35 cellular contexts compared by ENCODE assay signal in genomic region chr15:61426466-61426865, GRCh38.
"Had no signal": no experiment of that assay in that cellular context is flagged by ENCODE, and none has a peak within 500 bp of the region (broad histone marks: within the 10 kb centered on the region; RNA-seq: fewer than 3 reads in every experiment).

No MANE protein-coding gene starts in this region.

- H3K27ac Mint-ChIP-seq: activated CD4-positive, alpha-beta T cell treated with anti-CD3 and anti-CD28 coated beads for 36 hours; activated CD8-positive, alpha-beta memory T cell treated with anti-CD3 and anti-CD28 coated beads, Interleukin-2, amount 10 ng/mL, durations not matched to agents 7 days and 5 days; activated CD8-positive, alpha-beta T cell treated with anti-CD3 and anti-CD28 coated beads, Interleukin-2, amount 10 ng/mL, durations not matched to agents 7 days and 5 days; activated naive CD4-positive, alpha-beta T cell treated with anti-CD3 and anti-CD28 coated beads, Interleukin-2, amount 50 U/mL, for 24 hours; activated naive CD8-positive, alpha-beta T cell treated with anti-CD3 and anti-CD28 coated beads, Interleukin-2, amount 50 U/mL, for 24 hours; activated T-helper 2 cell treated with anti-CD3 and anti-CD28 coated beads, Interferon-gamma antibody, Interleukin-2, Interleukin-4, amounts not matched to agents 10 μg/mL and 5 μg/mL and 100 μg/mL, durations not matched to agents 14 hours and 24 hours and 36 hours; immature natural killer cell; mesothelial cell of epicardium; naive B cell; nephron progenitor cell; stimulated activated memory B cell treated with anti-CD40 and anti-IgM and Interleukin-4, amounts not matched to agents 10 μg/mL and 1 μg/mL and 100 μg/mL, for 72 hours; stimulated activated naive CD8-positive, alpha-beta T cell treated with anti-CD3 and anti-CD28 coated beads, Interleukin-15, amount 100 ng/mL, for 72 hours; type B pancreatic cell had no signal

- H3K27me3 ChIP-seq: breast epithelium, esophagus muscularis mucosa, ovary, vagina had no signal

- H3K36me3 Mint-ChIP-seq: activated CD8-positive, alpha-beta memory T cell treated with anti-CD3 and anti-CD28 coated beads, Interleukin-2, amount 10 ng/mL, durations not matched to agents 7 days and 5 days; activated naive CD4-positive, alpha-beta T cell treated with anti-CD3 and anti-CD28 coated beads, Interleukin-2, amount 50 U/mL, for 24 hours; immature natural killer cell; mesothelial cell of epicardium; naive B cell; stimulated activated memory B cell treated with anti-CD40 and anti-IgM and Interleukin-4, amounts not matched to agents 10 μg/mL and 1 μg/mL and 100 μg/mL, for 72 hours; type B pancreatic cell had no signal

- DNase-seq: activated CD4-positive, alpha-beta T cell treated with anti-CD3 and anti-CD28 coated beads for 36 hours; activated CD4-positive, CD25-positive, alpha-beta regulatory T cell; activated CD8-positive, alpha-beta memory T cell treated with anti-CD3 and anti-CD28 coated beads, Interleukin-2, amount 10 ng/mL, durations not matched to agents 7 days and 5 days; activated CD8-positive, alpha-beta T cell treated with anti-CD3 and anti-CD28 coated beads, Interleukin-2, amount 10 ng/mL, durations not matched to agents 7 days and 5 days; activated naive CD8-positive, alpha-beta T cell treated with anti-CD3 and anti-CD28 coated beads, Interleukin-2, amount 50 U/mL, for 24 hours; activated T-cell treated with anti-CD3 and anti-CD28 coated beads, Interleukin-2, amount 50 U/mL, for 48 hours; amygdala; central memory CD4-positive, alpha-beta T cell; foreskin keratinocyte; heart left ventricle; immature natural killer cell; kidney; left colon; mammary epithelial cell; naive B cell; nephron progenitor cell; ovary; retina; stimulated activated CD4-positive, alpha-beta T cell treated with anti-CD3 and anti-CD28 coated beads, Interleukin-1b, Interleukin-23, amount 100 ng/mL, for 48 hours; stimulated activated CD4-positive, alpha-beta T cell treated with anti-CD3 and anti-CD28 coated beads, Interleukin-4, amount 100 ng/mL, for 4 hours; stimulated activated CD8-positive, alpha-beta memory T cell treated with anti-CD3 and anti-CD28 coated beads, Interleukin-4, amount 100 ng/mL, for 48 hours; stimulated activated naive CD8-positive, alpha-beta T cell treated with anti-CD3 and anti-CD28 coated beads, Interleukin-15, amount 100 ng/mL, for 72 hours; substantia nigra; T-helper 2 cell had no signal

- H3K9me3 Mint-ChIP-seq: activated naive CD4-positive, alpha-beta T cell treated with anti-CD3 and anti-CD28 coated beads, Interleukin-2, amount 50 U/mL, for 24 hours; activated naive CD8-positive, alpha-beta T cell treated with anti-CD3 and anti-CD28 coated beads, Interleukin-2, amount 50 U/mL, for 24 hours; activated T-helper 2 cell treated with anti-CD3 and anti-CD28 coated beads, Interferon-gamma antibody, Interleukin-2, Interleukin-4, amounts not matched to agents 10 μg/mL and 5 μg/mL and 100 μg/mL, durations not matched to agents 14 hours and 24 hours and 36 hours; stimulated activated memory B cell treated with anti-CD40 and anti-IgM and Interleukin-4, amounts not matched to agents 10 μg/mL and 1 μg/mL and 100 μg/mL, for 72 hours; stimulated activated naive CD8-positive, alpha-beta T cell treated with anti-CD3 and anti-CD28 coated beads, Interleukin-15, amount 100 ng/mL, for 72 hours; type B pancreatic cell had no signal

- H3K9me3 ChIP-seq: breast epithelium, esophagus muscularis mucosa, heart left ventricle, ovary, prostate gland, vagina had no signal

- H3K4me3 ChIP-seq: breast epithelium, esophagus muscularis mucosa, heart left ventricle, ovary, prostate gland, skin epidermis, vagina had no signal

- H3K4me1 Mint-ChIP-seq: activated CD4-positive, alpha-beta T cell treated with anti-CD3 and anti-CD28 coated beads for 36 hours; activated CD8-positive, alpha-beta memory T cell treated with anti-CD3 and anti-CD28 coated beads, Interleukin-2, amount 10 ng/mL, durations not matched to agents 7 days and 5 days; activated naive CD4-positive, alpha-beta T cell treated with anti-CD3 and anti-CD28 coated beads, Interleukin-2, amount 50 U/mL, for 24 hours; activated naive CD8-positive, alpha-beta T cell treated with anti-CD3 and anti-CD28 coated beads, Interleukin-2, amount 50 U/mL, for 24 hours; immature natural killer cell; naive B cell; stimulated activated memory B cell treated with anti-CD40 and anti-IgM and Interleukin-4, amounts not matched to agents 10 μg/mL and 1 μg/mL and 100 μg/mL, for 72 hours; stimulated activated naive CD8-positive, alpha-beta T cell treated with anti-CD3 and anti-CD28 coated beads, Interleukin-15, amount 100 ng/mL, for 72 hours had no signal

- ATAC-seq: activated CD4-positive, alpha-beta T cell treated with anti-CD3 and anti-CD28 coated beads for 36 hours; activated CD8-positive, alpha-beta memory T cell treated with anti-CD3 and anti-CD28 coated beads, Interleukin-2, amount 10 ng/mL, durations not matched to agents 7 days and 5 days; activated CD8-positive, alpha-beta T cell treated with anti-CD3 and anti-CD28 coated beads, Interleukin-2, amount 10 ng/mL, durations not matched to agents 7 days and 5 days; activated naive CD8-positive, alpha-beta T cell treated with anti-CD3 and anti-CD28 coated beads, Interleukin-2, amount 50 U/mL, for 24 hours; foreskin keratinocyte; heart left ventricle; left colon; sciatic nerve; stimulated activated memory B cell treated with anti-CD40 and anti-IgM and Interleukin-4, amounts not matched to agents 10 μg/mL and 1 μg/mL and 100 μg/mL, for 72 hours; stimulated activated naive CD8-positive, alpha-beta T cell treated with anti-CD3 and anti-CD28 coated beads, Interleukin-15, amount 100 ng/mL, for 72 hours had no signal

- H3K4me1 ChIP-seq: breast epithelium, esophagus muscularis mucosa, foreskin keratinocyte, heart left ventricle, prostate gland, vagina had no signal

- H3K27me3 Mint-ChIP-seq: activated CD4-positive, alpha-beta T cell treated with anti-CD3 and anti-CD28 coated beads for 36 hours; naive B cell; stimulated activated memory B cell treated with anti-CD40 and anti-IgM and Interleukin-4, amounts not matched to agents 10 μg/mL and 1 μg/mL and 100 μg/mL, for 72 hours had no signal

- H3K4me3 Mint-ChIP-seq: activated CD4-positive, alpha-beta T cell treated with anti-CD3 and anti-CD28 coated beads for 36 hours; activated CD8-positive, alpha-beta memory T cell treated with anti-CD3 and anti-CD28 coated beads, Interleukin-2, amount 10 ng/mL, durations not matched to agents 7 days and 5 days; activated CD8-positive, alpha-beta T cell treated with anti-CD3 and anti-CD28 coated beads, Interleukin-2, amount 10 ng/mL, durations not matched to agents 7 days and 5 days; activated naive CD4-positive, alpha-beta T cell treated with anti-CD3 and anti-CD28 coated beads, Interleukin-2, amount 50 U/mL, for 24 hours; activated naive CD8-positive, alpha-beta T cell treated with anti-CD3 and anti-CD28 coated beads, Interleukin-2, amount 50 U/mL, for 24 hours; immature natural killer cell; mesothelial cell of epicardium; naive B cell; nephron progenitor cell; stimulated activated memory B cell treated with anti-CD40 and anti-IgM and Interleukin-4, amounts not matched to agents 10 μg/mL and 1 μg/mL and 100 μg/mL, for 72 hours; stimulated activated naive CD8-positive, alpha-beta T cell treated with anti-CD3 and anti-CD28 coated beads, Interleukin-15, amount 100 ng/mL, for 72 hours; type B pancreatic cell had no signal

- FAIRE-seq: kidney had no signal

- H3K27ac ChIP-seq: breast epithelium, esophagus muscularis mucosa, foreskin keratinocyte, heart left ventricle, ovary, prostate gland, skin epidermis, vagina had no signal

- H3K36me3 ChIP-seq: breast epithelium, esophagus muscularis mucosa, heart left ventricle, ovary, prostate gland, vagina had no signal
